9 cellular contexts compared by ENCODE assay signal in genomic region chr6:33273924-33274902, GRCh38. TPM values are rescaled to one million over a fixed set of nuclear protein-coding genes. Genes with fewer than 3 reads are reported as not detected.
A peak's percentile ranks its signal among the peaks of the same experiment; 100 is the strongest.
DNase-seq lines count a peak whose midpoint lies in the region; ATAC-seq, FAIRE-seq and TF ChIP-seq lines count a peak whose summit lies in the region.
"Had no signal": no experiment of that assay in that cellular context is flagged by ENCODE, and none has a peak within 500 bp of the region (broad histone marks: within the 10 kb centered on the region; RNA-seq: fewer than 3 reads in every experiment).

No MANE protein-coding gene starts in this region.

- FAIRE-seq in GM12892 (lab: Jason Lieb, UNC): no peak

- H3K4me3 ChIP-seq in OCI-LY7 (ENCODE audit: low read depth, low read length, poor library complexity, severe bottlenecking) (peak overlapping the region; percentile 97), duodenal mucosa (ENCODE audit: low read depth in 1 of 2, low read length in 2 of 2) (peak overlapping the region; percentile 81 to 98), osteoblast (ENCODE audit: insufficient read depth, low read length) (peak overlapping the region; percentile 89)
- H3K4me3 ChIP-seq: ovary had no signal

- H3K4me1 ChIP-seq in OCI-LY7 (ENCODE audit: insufficient read depth, low read length, poor library complexity, severe bottlenecking): peaks cover 64% of the 10 kb centered on the region
- peaks cover 49 to 61% of the 10 kb centered on the region in 2 donors for H3K4me1 ChIP-seq in duodenal mucosa (ENCODE audit: control insufficient read depth in 1 of 2, insufficient read depth in 2 of 2, low read length in 2 of 2)
- H3K4me1 ChIP-seq in osteoblast (ENCODE audit: insufficient read depth, low read length): peaks cover 48% of the 10 kb centered on the region

- H3K9me3 ChIP-seq in OCI-LY7 (ENCODE audit: low read length): no peaks in the 10 kb centered on the region
- no peaks in the 10 kb centered on the region for H3K9me3 ChIP-seq in duodenal mucosa (ENCODE audit: control insufficient read depth in 1 of 2, low read length in 2 of 2)
- H3K9me3 ChIP-seq in osteoblast (ENCODE audit: low read depth, low read length): no peaks in the 10 kb centered on the region
- H3K9me3 ChIP-seq: ovary had no signal

- POLR2A ChIA-PET in OCI-LY7 (lab: Charles Lee): no interaction called here

- TF ChIP-seq POLR2A in GM12892 (IDR thresholded peaks at IDR 0.05; ENCODE audit: low read depth, low read length): peak; percentile 69

- no TSS peak for BruUV-seq in OCI-LY7 (replicated peaks; lab: Mats Ljungman, UMichigan)

- H3K36me3 ChIP-seq in OCI-LY7 (ENCODE audit: insufficient read depth, low read length) (peaks cover 72% of the 10 kb centered on the region), duodenal mucosa (ENCODE audit: control insufficient read depth in 1 of 2, insufficient read depth in 2 of 2, low read length in 2 of 2) (peaks cover 26 to 37% of the 10 kb centered on the region in 2 donors), osteoblast (ENCODE audit: insufficient read depth, low read length) (peaks cover 55% of the 10 kb centered on the region)
- H3K36me3 ChIP-seq: ovary had no signal

- ATAC-seq in left colon: no peak

- peak overlapping the region; percentile 35 to 98 for H3K9ac ChIP-seq in duodenal mucosa (ENCODE audit: low read depth in 1 of 2, low read length in 2 of 2)

- CTCF ChIA-PET in OCI-LY7 (lab: Charles Lee; ENCODE audit: unreplicated experiment): no interaction called here

- H3K4me2 ChIP-seq in OCI-LY7 (ENCODE audit: low read length) (peak overlapping the region; percentile 93), osteoblast (ENCODE audit: insufficient read depth, low read length) (peak overlapping the region; percentile 99)

- H3K27me3 ChIP-seq in duodenal mucosa (ENCODE audit: control insufficient read depth in 1 of 2, insufficient read depth in 2 of 2, low read length in 2 of 2) (no peaks in the 10 kb centered on the region), osteoblast (ENCODE audit: insufficient read depth, low read length) (no peaks in the 10 kb centered on the region)
- H3K27me3 ChIP-seq: ovary had no signal

- TF ChIP-seq CTCF in OCI-LY7 (conservative IDR thresholded peaks at IDR 0.05; ENCODE audit: low read length): no peak
- no peak for TF ChIP-seq CTCF in osteoblast (IDR thresholded peaks at IDR 0.05; ENCODE audit: extremely low read depth, low read depth, low read length)

- no peaks in the 10 kb centered on the region for H3K9me2 ChIP-seq in OCI-LY7 (ENCODE audit: insufficient read depth, low read length)

- intact Hi-C loops in OCI-LY7 (cut with micrococcal nuclease; ENCODE audit: unreplicated experiment) (loop anchor here (2.0 kb wide), 1 partner anchor 73 kb away; the partner anchor contains the start of genes RXRB and SLC39A7), left colon (cut with DNase I, micrococcal nuclease) (no loop called here)

- H2AFZ ChIP-seq in OCI-LY7 (ENCODE audit: low read length) (no peak overlapping the region), osteoblast (ENCODE audit: low read length) (no peak overlapping the region)

- H4K20me1 ChIP-seq in OCI-LY7 (ENCODE audit: insufficient read depth, low read length) (peaks cover 31% of the 10 kb centered on the region), osteoblast (ENCODE audit: insufficient read depth, low read length) (peaks cover 50% of the 10 kb centered on the region)

- H3K79me2 ChIP-seq in OCI-LY7 (ENCODE audit: insufficient read depth, low read depth, low read length) (peaks cover 55% of the 10 kb centered on the region), osteoblast (ENCODE audit: insufficient read depth, low read length) (peaks cover 58% of the 10 kb centered on the region)

- H3K27ac ChIP-seq in OCI-LY7 (ENCODE audit: low read depth, low read length, poor library complexity, severe bottlenecking): peak overlapping the region; percentile 93
- H3K27ac ChIP-seq in duodenal mucosa (ENCODE audit: low read depth, low read length): no peak overlapping the region
- H3K27ac ChIP-seq in osteoblast (ENCODE audit: low read depth, low read length): peak overlapping the region; percentile 95
- H3K27ac ChIP-seq: ovary had no signal

- no peak for DNase-seq in GM12892 (ENCODE audit: insufficient read length)
- DNase-seq in OCI-LY7 (ENCODE audit: low spot score): peak; percentile 25
- no peak for DNase-seq in osteoblast (ENCODE audit: insufficient read length, low spot score, missing footprints)
- no peak for DNase-seq in left colon
- no peak for DNase-seq in GOT3 (lab: John Stamatoyannopoulos, UW)
- no peak for DNase-seq in stimulated activated CD4-positive, alpha-beta T cell treated with anti-CD3 and anti-CD28 coated beads, Interleukin-4, amount 100 ng/mL, for 1 hour
- DNase-seq: NCI-H2081 treated with DMSO at 0.1 percent for 48 hours, ovary had no signal

RNA-seq across cellular contexts. Expression of gene RPS18, which starts 2.3 kb away (rescaled TPM):
- 14,102 TPM for polyA plus RNA-seq in GM12892 (2012; ENCODE audit: missing spikeins)
- total RNA-seq in OCI-LY7 (2014; rRNA removed; shearing (Covaris generic)): 7,191 and 8,620 TPM in 2 replicates
- 4,034 and 4,317 TPM in 2 replicates for total RNA-seq in OCI-LY7 (2022)
- 1,994 and 2,278 TPM in 2 replicates for total RNA-seq in osteoblast
- 1,000 to 10,000 TPM; 1,882 to 2,045 TPM for total RNA-seq in left colon

RNA-seq across cellular contexts. Expression of gene VPS52, which starts 2.5 kb away (rescaled TPM):
- 32.4 TPM for polyA plus RNA-seq in GM12892 (2012; ENCODE audit: missing spikeins)
- total RNA-seq in OCI-LY7 (2014; rRNA removed; shearing (Covaris generic)): 50.4 and 53.5 TPM in 2 replicates
- total RNA-seq in OCI-LY7 (2022) (73.5 and 80.3 TPM in 2 replicates), osteoblast (41.3 and 42.7 TPM in 2 replicates), left colon (10 to 100 TPM; 60.2 to 68.4 TPM)

RNA-seq across cellular contexts. Expression of gene B3GALT4, which starts 2.7 kb away (rescaled TPM):
- polyA plus RNA-seq in GM12892 (2012; ENCODE audit: missing spikeins): 3.8 TPM
- total RNA-seq in OCI-LY7 (2014; rRNA removed; shearing (Covaris generic)): 13.1 and 14.2 TPM in 2 replicates
- total RNA-seq in OCI-LY7 (2022) (14.1 and 17.3 TPM in 2 replicates), osteoblast (3.8 and 4.3 TPM in 2 replicates), left colon (10 to 100 TPM; 34.8 to 40.3 TPM)

RNA-seq across cellular contexts. Expression of gene WDR46, which starts 14.8 kb away (rescaled TPM):
- polyA plus RNA-seq in GM12892 (2012; ENCODE audit: missing spikeins): 41.6 TPM
- 127 and 129 TPM in 2 replicates for total RNA-seq in OCI-LY7 (2014; rRNA removed; shearing (Covaris generic))
- total RNA-seq in OCI-LY7 (2022) (71.4 and 83.3 TPM in 2 replicates), osteoblast (85.7 and 86.9 TPM in 2 replicates), left colon (10 to 100 TPM; 27.7 to 29.3 TPM)

RNA-seq across cellular contexts. Expression of gene PFDN6, which starts 15.2 kb away (rescaled TPM):
- polyA plus RNA-seq in GM12892 (2012; ENCODE audit: missing spikeins): 203 TPM
- total RNA-seq in OCI-LY7 (2014; rRNA removed; shearing (Covaris generic)): 72.5 and 112 TPM in 2 replicates
- total RNA-seq in OCI-LY7 (2022) (65.4 and 90.6 TPM in 2 replicates), osteoblast (14.1 and 15.9 TPM in 2 replicates), left colon (10 to 100 TPM; 36.8 to 45.7 TPM)
